11 cellular contexts compared by ENCODE assay signal in genomic region chr12:6550294-6551062, GRCh38. TPM values are rescaled to one million over a fixed set of nuclear protein-coding genes. Genes with fewer than 3 reads are reported as not detected.
A peak's percentile ranks its signal among the peaks of the same experiment; 100 is the strongest.
DNase-seq lines count a peak whose midpoint lies in the region; ATAC-seq, FAIRE-seq and TF ChIP-seq lines count a peak whose summit lies in the region.
"Had no signal": no experiment of that assay in that cellular context is flagged by ENCODE, and none has a peak within 500 bp of the region (broad histone marks: within the 10 kb centered on the region; RNA-seq: fewer than 3 reads in every experiment).

No MANE protein-coding gene starts in this region.

- BruUV-seq in MCF 10A (replicated peaks; lab: Mats Ljungman, UMichigan) = no TSS peak

- no peak for FAIRE-seq in GM19239 (lab: Jason Lieb, UNC)
- FAIRE-seq: A204.1 had no signal

- H3K4me1 Mint-ChIP-seq in MCF 10A (ENCODE audit: insufficient read depth, unreplicated experiment) = peaks cover 45% of the 10 kb centered on the region
- H3K4me1 Mint-ChIP-seq in activated naive CD4-positive, alpha-beta T cell treated with anti-CD3 and anti-CD28 coated beads, Interleukin-2, amount 10 ng/mL, durations not matched to agents 7 days and 5 days = peaks cover 48% of the 10 kb centered on the region

- WGBS in lung, 2 donors = 49 to 76% methylated on average over 23 to 24 of the region's 24 CpGs

- intact Hi-C loops in breast epithelium (cut with DNase I; ENCODE audit: low total_unique reads) (no loop called here), MCF 10A (cut with micrococcal nuclease) (no loop called here)

- no peak for DNase-seq in breast epithelium (ENCODE audit: low spot score in 2 of 2)
- no peak for DNase-seq in MCF 10A (ENCODE audit: unreplicated experiment)
- DNase-seq in lung (ENCODE audit: low spot score) = no peak
- DNase-seq in erythroblast (lab: John Stamatoyannopoulos, UW) = no peak
- DNase-seq in activated naive CD4-positive, alpha-beta T cell treated with anti-CD3 and anti-CD28 coated beads, Interleukin-2, amount 10 ng/mL, durations not matched to agents 7 days and 5 days = no peak
- DNase-seq in GM19239 (ENCODE audit: insufficient read length, low spot score) = no peak
- DNase-seq: glutamatergic neuron, NCI-H82 had no signal

- H3K4me1 ChIP-seq in breast epithelium (peaks cover 22 to 41% of the 10 kb centered on the region in 2 donors), lung (ENCODE audit: control insufficient read depth in 2 of 2, insufficient read depth in 2 of 2, low read length in 2 of 2) (peaks cover 14 to 25% of the 10 kb centered on the region in 2 donors)

- H3K27me3 ChIP-seq in breast epithelium (no peaks in the 10 kb centered on the region), lung (ENCODE audit: control insufficient read depth, insufficient read depth) (no peaks in the 10 kb centered on the region)

- no peaks in the 10 kb centered on the region for H3K9me3 Mint-ChIP-seq in MCF 10A (ENCODE audit: unreplicated experiment)
- no peaks in the 10 kb centered on the region for H3K9me3 Mint-ChIP-seq in activated naive CD4-positive, alpha-beta T cell treated with anti-CD3 and anti-CD28 coated beads, Interleukin-2, amount 10 ng/mL, durations not matched to agents 7 days and 5 days
- H3K9me3 Mint-ChIP-seq: GM23338 had no signal

- POLR2A ChIA-PET in MCF 10A (lab: Yijun Ruan, JAX) = interaction anchor here (0.6 to 1.9 kb wide), 3 partner anchors 15 to 167 kb away, joined by 3 to 7 read pairs (median 4); partner anchors contain the start of genes GAPDH and LTBR

- H3K9me3 ChIP-seq in breast epithelium = no peaks in the 10 kb centered on the region
- peaks cover 0 to 2% of the 10 kb centered on the region in 2 donors for H3K9me3 ChIP-seq in lung (ENCODE audit: control insufficient read depth in 2 of 2, insufficient read depth in 1 of 2, low read length in 1 of 2)

- H3K4me3 ChIP-seq in breast epithelium (peak overlapping the region in 2 of 3 donors; percentile 14 to 41), lung (no peak overlapping the region)
- H3K4me3 ChIP-seq: GM23338 had no signal

- no peak overlapping the region for H3K4me3 Mint-ChIP-seq in MCF 10A (ENCODE audit: unreplicated experiment)
- H3K4me3 Mint-ChIP-seq in activated naive CD4-positive, alpha-beta T cell treated with anti-CD3 and anti-CD28 coated beads, Interleukin-2, amount 10 ng/mL, durations not matched to agents 7 days and 5 days = no peak overlapping the region
- H3K4me3 Mint-ChIP-seq: GM23338 had no signal

- H3K27ac ChIP-seq in breast epithelium (peak overlapping the region; percentile 85 to 88), lung (ENCODE audit: low read depth in 1 of 2, low read length in 1 of 2) (peak overlapping the region; percentile 79 to 87)

- TF ChIP-seq CTCF in breast epithelium (IDR thresholded peaks at IDR 0.05) = no peak
- TF ChIP-seq CTCF in MCF 10A (IDR thresholded peaks at IDR 0.05; ENCODE audit: unreplicated experiment) = no peak
- no peak for TF ChIP-seq CTCF in lung (IDR thresholded peaks at IDR 0.05; ENCODE audit: control extremely low read depth, extremely low read depth)

- no peak for ATAC-seq in lung (ENCODE audit: insufficient read depth, low FRiP score)
- ATAC-seq: activated CD4-positive, CD25-positive, alpha-beta regulatory T cell treated with anti-CD3 and anti-CD28 coated beads, Interleukin-2, amount 50 U/mL, for 24 hours; GM23338 had no signal

- H3K36me3 Mint-ChIP-seq in MCF 10A (ENCODE audit: insufficient read depth, unreplicated experiment) = peaks cover 17% of the 10 kb centered on the region
- peaks cover 40% of the 10 kb centered on the region for H3K36me3 Mint-ChIP-seq in activated naive CD4-positive, alpha-beta T cell treated with anti-CD3 and anti-CD28 coated beads, Interleukin-2, amount 10 ng/mL, durations not matched to agents 7 days and 5 days

- CTCF ChIA-PET in MCF 10A (lab: Yijun Ruan, JAX) = interaction anchor here (0.7 to 6.7 kb wide), 8 partner anchors 10 to 35 kb away, joined by 3 to 58 read pairs (median 5); partner anchors contain the start of gene GAPDH
- CTCF ChIA-PET in activated naive CD4-positive, alpha-beta T cell treated with anti-CD3 and anti-CD28 coated beads, Interleukin-2, amount 10 ng/mL, durations not matched to agents 7 days and 5 days (lab: Charles Lee) = interaction anchor here (0.9 to 15.0 kb wide), 3 partner anchors 12 to 47 kb away, joined by 3 to 128 read pairs (median 50); partner anchors contain the start of genes GAPDH and NOP2

- H3K27ac Mint-ChIP-seq in MCF 10A (ENCODE audit: low read depth, unreplicated experiment) = no peak overlapping the region
- H3K27ac Mint-ChIP-seq in activated naive CD4-positive, alpha-beta T cell treated with anti-CD3 and anti-CD28 coated beads, Interleukin-2, amount 10 ng/mL, durations not matched to agents 7 days and 5 days = no peak overlapping the region

- TF ChIP-seq POLR2A in breast epithelium (IDR thresholded peaks at IDR 0.05) = no peak
- no peak for TF ChIP-seq POLR2A in erythroblast (IDR thresholded peaks at IDR 0.05; ENCODE audit: low read length)

- H3K36me3 ChIP-seq in breast epithelium (no peaks in the 10 kb centered on the region), lung (ENCODE audit: control insufficient read depth in 2 of 2, insufficient read depth in 2 of 2, low read length in 2 of 2) (peaks cover 4 to 18% of the 10 kb centered on the region in 2 donors)

- H3K27me3 Mint-ChIP-seq in MCF 10A (ENCODE audit: insufficient read depth, unreplicated experiment) = no peaks in the 10 kb centered on the region
- H3K27me3 Mint-ChIP-seq in activated naive CD4-positive, alpha-beta T cell treated with anti-CD3 and anti-CD28 coated beads, Interleukin-2, amount 10 ng/mL, durations not matched to agents 7 days and 5 days = no peaks in the 10 kb centered on the region

RNA-seq across cellular contexts. Expression of gene IFFO1, which starts 5.4 kb away (rescaled TPM):
- total RNA-seq in breast epithelium = 10 to 100 TPM in 2 of 3 donors, 1 to 10 TPM in 1; 7.2 to 22.4 (median 15.7) TPM
- 0.49 and 1.1 TPM in 2 replicates for total RNA-seq in MCF 10A (2022)
- 10 to 100 TPM; 10.0 to 25.1 TPM for total RNA-seq in lung
- polyA plus RNA-seq in lung = 10 to 100 TPM; 24.4 to 26.7 TPM

RNA-seq across cellular contexts. Expression of gene GAPDH, which starts 16.2 kb away (rescaled TPM):
- total RNA-seq in breast epithelium (1,000 to 10,000 TPM; 1,134 to 1,818 (median 1,628) TPM), MCF 10A (2022) (2,995 and 4,097 TPM in 2 replicates), lung (1,000 to 10,000 TPM in 1 of 2 donors, 100 to 1,000 TPM in 1; 843 to 1,983 TPM)
- 1,000 to 10,000 TPM; 1,405 to 3,540 TPM for polyA plus RNA-seq in lung

RNA-seq across cellular contexts. Expression of gene NOP2, which starts 17.6 kb away (rescaled TPM):
- total RNA-seq in breast epithelium (10 to 100 TPM; 30.6 to 37.6 (median 31.5) TPM), MCF 10A (2022) (97.1 and 108 TPM in 2 replicates), lung (10 to 100 TPM in 1 of 2 donors, 1 to 10 TPM in 1; 7.9 to 36.0 TPM)
- 10 to 100 TPM; 30.7 to 37.6 TPM for polyA plus RNA-seq in lung

RNA-seq across cellular contexts. Expression of gene NCAPD2, which starts 56.6 kb away (rescaled TPM):
- 10 to 100 TPM; 21.6 to 66.7 (median 53.9) TPM for total RNA-seq in breast epithelium
- total RNA-seq in MCF 10A (2022) = 31.9 and 52.0 TPM in 2 replicates
- total RNA-seq in lung = 10 to 100 TPM; 19.8 to 30.7 TPM
- 10 to 100 TPM in 1 of 2 donors, 1 to 10 TPM in 1; 5.8 to 11.8 TPM for polyA plus RNA-seq in lung

RNA-seq across cellular contexts. Expression of gene CHD4, which starts 56.7 kb away (rescaled TPM):
- total RNA-seq in breast epithelium (100 to 1,000 TPM; 162 to 227 (median 203) TPM), MCF 10A (2022) (135 and 151 TPM in 2 replicates), lung (100 to 1,000 TPM; 198 TPM)
- 100 to 1,000 TPM in 1 of 2 donors, 10 to 100 TPM in 1; 82.0 to 182 TPM for polyA plus RNA-seq in lung
